33 cellular contexts compared by ENCODE assay signal in the genomic region with DNA sequence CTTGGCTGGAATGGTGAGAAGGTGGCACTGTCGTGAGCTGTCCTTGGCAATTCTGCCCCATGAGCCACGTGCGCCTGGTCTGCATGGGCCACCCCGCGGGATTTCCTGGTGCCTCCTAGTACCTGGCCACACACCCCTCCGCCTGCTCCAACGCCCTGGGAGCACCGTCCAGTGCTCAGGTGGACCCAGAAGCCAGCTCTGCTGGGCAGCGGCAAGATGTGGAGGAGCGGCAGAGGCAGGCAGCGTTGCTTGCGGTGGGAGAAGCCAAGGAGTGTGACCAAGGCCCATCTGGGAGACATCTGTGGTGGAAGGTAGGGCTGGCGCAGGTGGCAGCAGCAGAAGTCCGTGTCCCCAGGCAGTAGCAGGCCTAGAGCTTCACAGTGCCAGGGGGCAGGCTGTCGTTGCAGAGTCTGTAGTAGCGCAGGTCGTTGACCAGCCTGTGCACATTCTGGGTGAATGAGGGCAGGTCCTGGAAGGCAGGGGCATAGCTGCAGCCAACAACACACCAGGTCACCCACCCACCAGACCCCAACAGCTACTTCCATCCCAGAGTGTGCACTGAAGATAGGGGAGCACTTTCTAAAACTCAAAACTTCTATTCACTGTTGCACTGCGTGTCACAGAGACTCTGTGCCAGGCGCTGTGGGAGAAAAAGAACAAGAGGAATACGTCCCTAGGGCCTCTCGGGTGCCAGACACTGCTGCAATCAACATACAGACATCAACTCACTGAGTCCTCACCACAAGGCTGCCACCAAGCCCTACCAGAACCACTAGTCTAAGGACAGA. TPM values are rescaled to one million over a fixed set of nuclear protein-coding genes. Genes with fewer than 3 reads are reported as not detected.
DNase-seq lines count a peak whose midpoint lies in the region; ATAC-seq and TF ChIP-seq lines count a peak whose summit lies in the region.
"Had no signal": no experiment of that assay in that cellular context is flagged by ENCODE, and none has a peak within 500 bp of the region (broad histone marks: within the 10 kb centered on the region; RNA-seq: fewer than 3 reads in every experiment).

No MANE protein-coding gene starts in this region.

- no peak overlapping the region for H2BK120ac ChIP-seq in neuronal stem cell (ENCODE audit: low read depth, low read length)

- peak overlapping the region; percentile 44 for H3K23ac ChIP-seq in neuronal stem cell (ENCODE audit: low read depth, low read length, poor library complexity)

- no peak overlapping the region for H2AK5ac ChIP-seq in neuronal stem cell (ENCODE audit: low read depth, low read length)

- no peaks in the 10 kb centered on the region for H3K9me3 Mint-ChIP-seq in natural killer cell treated with Interleukin-12 subunit alpha and Interleukin-12 subunit beta and Interleukin-15 and Interleukin-18, amount 100 ng/mL, for 72 hours
- H3K9me3 Mint-ChIP-seq in natural killer cell (no peaks in the 10 kb centered on the region), endothelial cell (ENCODE audit: unreplicated experiment) (no peaks in the 10 kb centered on the region), immature natural killer cell (no peaks in the 10 kb centered on the region)
- H3K9me3 Mint-ChIP-seq: activated naive CD4-positive, alpha-beta T cell treated with anti-CD3 and anti-CD28 coated beads, Interleukin-2, amount 50 U/mL, for 24 hours; activated T-cell treated with anti-CD3 and anti-CD28 coated beads, Interleukin-2, amount 50 U/mL, for 72 hours; CD8-positive, alpha-beta memory T cell; HFFc6; neural crest cell; stimulated activated naive CD8-positive, alpha-beta T cell treated with anti-CD3 and anti-CD28 coated beads, Interleukin-15, Interleukin-2, amounts not matched to agents 100 ng/mL and 50 ng/mL, for 24 hours; T-helper 1 cell treated with Interleukin-12 subunit alpha and Interleukin-12 subunit beta and Interleukin-4 antibody, amounts not matched to agents 30 μg/mL and 1 μg/mL, for 36 hours had no signal

- H3K9me3 ChIP-seq in neuronal stem cell (replicated peaks in 1 of 2; ENCODE audit: control insufficient read depth in 2 of 2, insufficient read depth in 1 of 2, low read depth in 1 of 2, low read length in 2 of 2) = no peaks in the 10 kb centered on the region
- H3K9me3 ChIP-seq: ascending aorta, BE2C, esophagus muscularis mucosa, SK-N-SH, thoracic aorta, uterus had no signal

- H3K27me3 Mint-ChIP-seq in natural killer cell treated with Interleukin-12 subunit alpha and Interleukin-12 subunit beta and Interleukin-15 and Interleukin-18, amount 100 ng/mL, for 72 hours = no peaks in the 10 kb centered on the region
- H3K27me3 Mint-ChIP-seq in natural killer cell (ENCODE audit: low read depth in 2 of 2) = no peaks in the 10 kb centered on the region
- peaks cover 15% of the 10 kb centered on the region for H3K27me3 Mint-ChIP-seq in endothelial cell (ENCODE audit: unreplicated experiment)
- peaks cover 2 to 8% (median 3%) of the 10 kb centered on the region in 3 donors for H3K27me3 Mint-ChIP-seq in immature natural killer cell (ENCODE audit: low read depth in 3 of 3)
- H3K27me3 Mint-ChIP-seq: activated naive CD4-positive, alpha-beta T cell treated with anti-CD3 and anti-CD28 coated beads, Interleukin-2, amount 50 U/mL, for 24 hours; stimulated activated naive CD8-positive, alpha-beta T cell treated with anti-CD3 and anti-CD28 coated beads, Interleukin-15, Interleukin-2, amounts not matched to agents 100 ng/mL and 50 ng/mL, for 24 hours had no signal

- H3K27me3 ChIP-seq in neuronal stem cell (ENCODE audit: control insufficient read depth in 3 of 3, insufficient read depth in 3 of 3, low read depth in 1 of 3, low read length in 3 of 3) = no peaks in the 10 kb centered on the region
- H3K27me3 ChIP-seq: ascending aorta, BE2C, esophagus muscularis mucosa, uterus had no signal

- no peak for ATAC-seq in natural killer cell treated with Interleukin-12 subunit alpha and Interleukin-12 subunit beta and Interleukin-15 and Interleukin-18, amount 100 ng/mL, for 72 hours
- no peak for ATAC-seq in natural killer cell
- ATAC-seq: activated T-cell treated with anti-CD3 and anti-CD28 coated beads, Interleukin-2, amount 50 U/mL, for 72 hours; right cardiac atrium; Right ventricle myocardium inferior had no signal

- H3K27ac Mint-ChIP-seq in natural killer cell treated with Interleukin-12 subunit alpha and Interleukin-12 subunit beta and Interleukin-15 and Interleukin-18, amount 100 ng/mL, for 72 hours = no peak overlapping the region
- H3K27ac Mint-ChIP-seq in natural killer cell (no peak overlapping the region), endothelial cell (ENCODE audit: unreplicated experiment) (no peak overlapping the region), immature natural killer cell (peak overlapping the region in 1 of 6 donors; percentile 12)
- H3K27ac Mint-ChIP-seq: activated T-cell treated with anti-CD3 and anti-CD28 coated beads, Interleukin-2, amount 50 U/mL, for 72 hours; HFFc6; stimulated activated naive CD8-positive, alpha-beta T cell treated with anti-CD3 and anti-CD28 coated beads, Interleukin-15, Interleukin-2, amounts not matched to agents 100 ng/mL and 50 ng/mL, for 24 hours; T-helper 1 cell treated with Interleukin-12 subunit alpha and Interleukin-12 subunit beta and Interleukin-4 antibody, amounts not matched to agents 30 μg/mL and 1 μg/mL, for 36 hours had no signal

- no peak overlapping the region for H3K4ac ChIP-seq in neuronal stem cell (ENCODE audit: low read length)

- no peak overlapping the region for H3K4me2 ChIP-seq in neuronal stem cell (ENCODE audit: insufficient read depth, low read length, poor library complexity, severe bottlenecking)
- H3K4me2 ChIP-seq: SK-N-SH, smooth muscle cell had no signal

- H3K18ac ChIP-seq in neuronal stem cell (ENCODE audit: low read length) = peak overlapping the region; percentile 8

- H3K4me1 Mint-ChIP-seq in natural killer cell treated with Interleukin-12 subunit alpha and Interleukin-12 subunit beta and Interleukin-15 and Interleukin-18, amount 100 ng/mL, for 72 hours (ENCODE audit: low read depth in 2 of 2) = peaks cover 0 to 16% of the 10 kb centered on the region in 2 donors
- H3K4me1 Mint-ChIP-seq in natural killer cell = peaks cover 0 to 10% of the 10 kb centered on the region in 2 donors
- H3K4me1 Mint-ChIP-seq in endothelial cell (ENCODE audit: unreplicated experiment) = peaks cover 5% of the 10 kb centered on the region
- H3K4me1 Mint-ChIP-seq in immature natural killer cell = no peaks in the 10 kb centered on the region
- H3K4me1 Mint-ChIP-seq: activated naive CD4-positive, alpha-beta T cell treated with anti-CD3 and anti-CD28 coated beads, Interleukin-2, amount 50 U/mL, for 24 hours; neural crest cell had no signal

- H3K4me1 ChIP-seq in neuronal stem cell (ENCODE audit: control insufficient read depth in 2 of 2, insufficient read depth in 1 of 2, low read depth in 1 of 2, low read length in 2 of 2) = peaks cover 0 to 4% of the 10 kb centered on the region in 2 donors
- H3K4me1 ChIP-seq: ascending aorta, BE2C, esophagus muscularis mucosa, uterus had no signal

- H3K27ac ChIP-seq in neuronal stem cell (replicated peaks; ENCODE audit: low read length) = no peak overlapping the region
- H3K27ac ChIP-seq: ascending aorta, esophagus muscularis mucosa, thoracic aorta, uterus had no signal

- H3K4me3 ChIP-seq in neuronal stem cell (ENCODE audit: low read length in 2 of 2) = no peak overlapping the region
- H3K4me3 ChIP-seq: ascending aorta, esophagus muscularis mucosa, smooth muscle cell, thoracic aorta, uterus had no signal

- WGBS in neuronal stem cell (ENCODE audit: extremely low coverage in 2 of 2, insufficient read length in 2 of 2, insufficient replicate concordance in 1 of 2), 2 donors = no CpG with 5 or more reads among the region's 21 CpGs

- no peak overlapping the region for H2AFZ ChIP-seq in neuronal stem cell (ENCODE audit: low read length)

- peaks cover 38 to 74% of the 10 kb centered on the region in 2 donors for H3K36me3 ChIP-seq in neuronal stem cell (replicated peaks in 1 of 2; ENCODE audit: control insufficient read depth in 2 of 2, insufficient read depth in 2 of 2, low read length in 2 of 2)
- H3K36me3 ChIP-seq: uterus had no signal

- intact Hi-C loops in natural killer cell (cut with micrococcal nuclease) = no loop called here

- peaks cover 6% of the 10 kb centered on the region for H3K36me3 Mint-ChIP-seq in natural killer cell treated with Interleukin-12 subunit alpha and Interleukin-12 subunit beta and Interleukin-15 and Interleukin-18, amount 100 ng/mL, for 72 hours
- H3K36me3 Mint-ChIP-seq in natural killer cell (peaks cover 13% of the 10 kb centered on the region), endothelial cell (ENCODE audit: low read depth, unreplicated experiment) (peaks cover 39% of the 10 kb centered on the region), immature natural killer cell (peaks cover 12 to 32% (median 13%) of the 10 kb centered on the region in 3 donors)

- no peak for TF ChIP-seq CTCF in natural killer cell (IDR thresholded peaks at IDR 0.05)
- no peak for TF ChIP-seq CTCF in endothelial cell (IDR thresholded peaks at IDR 0.05; ENCODE audit: unreplicated experiment)

- H4K91ac ChIP-seq in neuronal stem cell (ENCODE audit: low read depth, low read length, poor library complexity) = no peak overlapping the region

- no peak overlapping the region for H3K14ac ChIP-seq in neuronal stem cell (ENCODE audit: low read length)

- no peak overlapping the region for H2BK12ac ChIP-seq in neuronal stem cell (ENCODE audit: low read length)

- peak; percentile 22 for DNase-seq in natural killer cell treated with Interleukin-12 subunit alpha and Interleukin-12 subunit beta and Interleukin-15 and Interleukin-18, amount 100 ng/mL, for 72 hours (ENCODE audit: low spot score)
- DNase-seq in natural killer cell (no peak), endothelial cell (ENCODE audit: low spot score) (no peak), neuronal stem cell (ENCODE audit: low spot score) (no peak), 8988T (no peak), OCI-M2 (lab: John Stamatoyannopoulos, UW; ENCODE audit: unreplicated experiment) (no peak), immature natural killer cell (no peak)
- DNase-seq: activated CD4-positive, alpha-beta T cell treated with anti-CD3 and anti-CD28 coated beads, Interleukin-2, amount 50 U/mL, for 48 hours; activated T-cell treated with anti-CD3 and anti-CD28 coated beads, Interleukin-2, amount 50 U/mL, for 72 hours; BE2C; CD8-positive, alpha-beta memory T cell; EL; foreskin fibroblast; HFFc6; KBM-7; kidney glomerular epithelial cell; NCI-H2029; NCI-H2227 treated with DMSO at 0.1 percent for 48 hours; NCI-H526 treated with DMSO at 0.1 percent for 48 hours; SK-N-SH; stimulated activated CD4-positive, alpha-beta T cell treated with anti-CD3 and anti-CD28 coated beads, Interleukin-1b, Interleukin-23, amount 100 ng/mL, for 48 hours; uterus had no signal

- no peaks in the 10 kb centered on the region for H3K79me1 ChIP-seq in neuronal stem cell (ENCODE audit: low read depth, low read length)

- H2BK5ac ChIP-seq in neuronal stem cell (ENCODE audit: low read length) = no peak overlapping the region

- no peak overlapping the region for H3K9ac ChIP-seq in neuronal stem cell (ENCODE audit: low read depth, low read length, poor library complexity)
- H3K9ac ChIP-seq: SK-N-SH had no signal

- H4K8ac ChIP-seq in neuronal stem cell (ENCODE audit: low read depth, low read length) = no peak overlapping the region

- no peak overlapping the region for H3K4me3 Mint-ChIP-seq in natural killer cell treated with Interleukin-12 subunit alpha and Interleukin-12 subunit beta and Interleukin-15 and Interleukin-18, amount 100 ng/mL, for 72 hours
- H3K4me3 Mint-ChIP-seq in natural killer cell (no peak overlapping the region), endothelial cell (ENCODE audit: unreplicated experiment) (peak overlapping the region; percentile 57), immature natural killer cell (no peak overlapping the region)
- H3K4me3 Mint-ChIP-seq: activated naive CD4-positive, alpha-beta T cell treated with anti-CD3 and anti-CD28 coated beads, Interleukin-2, amount 50 U/mL, for 24 hours; activated T-cell treated with anti-CD3 and anti-CD28 coated beads, Interleukin-2, amount 50 U/mL, for 72 hours; CD8-positive, alpha-beta memory T cell; HFFc6; neural crest cell; stimulated activated naive CD8-positive, alpha-beta T cell treated with anti-CD3 and anti-CD28 coated beads, Interleukin-15, Interleukin-2, amounts not matched to agents 100 ng/mL and 50 ng/mL, for 24 hours; T-helper 1 cell treated with Interleukin-12 subunit alpha and Interleukin-12 subunit beta and Interleukin-4 antibody, amounts not matched to agents 30 μg/mL and 1 μg/mL, for 36 hours had no signal

- H2BK15ac ChIP-seq in neuronal stem cell (ENCODE audit: low read length) = no peak overlapping the region

RNA-seq across cellular contexts. Expression of gene GSG1L, which starts 34.9 kb away (rescaled TPM):
- not detected for total RNA-seq in natural killer cell treated with Interleukin-12 subunit alpha and Interleukin-12 subunit beta and Interleukin-15 and Interleukin-18, amount 100 ng/mL, for 72 hours
- total RNA-seq in natural killer cell = under 1 TPM in 1 of 3 donors, not detected in 2; 0.25 TPM
- total RNA-seq in endothelial cell (ENCODE audit: unreplicated experiment) = 0.38 TPM
- 0.04 TPM for polyA plus RNA-seq in neuronal stem cell (2013, experiment 1 of 2)
- polyA plus RNA-seq in neuronal stem cell (2013, experiment 2 of 2) = 0.03 TPM
- polyA plus RNA-seq in immature natural killer cell = not detected
- total RNA-seq: activated T-cell treated with anti-CD3 and anti-CD28 coated beads, Interleukin-2, amount 50 U/mL, for 72 hours; ascending aorta; HFFc6; M059J; neural crest cell had no signal
- polyA plus RNA-seq: CD8-positive, alpha-beta memory T cell; SK-N-SH; smooth muscle cell had no signal
